Comparison of ENCODE assay signal across 22 cellular contexts in genomic region chr10:1535337-1535957, GRCh38.
"Had no signal": no experiment of that assay in that cellular context is flagged by ENCODE, and none has a peak within 500 bp of the region (broad histone marks: within the 10 kb centered on the region; RNA-seq: fewer than 3 reads in every experiment).

No MANE protein-coding gene starts in this region.

- H3K27me3 ChIP-seq: ovary, thyroid gland had no signal

- H3K27ac Mint-ChIP-seq: immature natural killer cell; naive thymus-derived CD4-positive, alpha-beta T cell; nephron progenitor cell; progenitor cell of endocrine pancreas; stimulated activated effector memory CD8-positive, alpha-beta T cell treated with anti-CD3 and anti-CD28 coated beads, Interleukin-12 subunit alpha, Interleukin-12 subunit beta, amount 100 ng/mL, for 72 hours had no signal

- H3K4me2 ChIP-seq: smooth muscle cell had no signal

- H3K4me1 ChIP-seq: esophagus muscularis mucosa, gastroesophageal sphincter, left ventricle myocardium inferior, suprapubic skin, thyroid gland had no signal

- H3K27me3 Mint-ChIP-seq: progenitor cell of endocrine pancreas had no signal

- H3K36me3 Mint-ChIP-seq: immature natural killer cell; naive thymus-derived CD4-positive, alpha-beta T cell; stimulated activated effector memory CD8-positive, alpha-beta T cell treated with anti-CD3 and anti-CD28 coated beads, Interleukin-12 subunit alpha, Interleukin-12 subunit beta, amount 100 ng/mL, for 72 hours had no signal

- ATAC-seq: gastroesophageal sphincter; left cardiac atrium; naive thymus-derived CD4-positive, alpha-beta T cell; right cardiac atrium; stimulated activated effector memory CD8-positive, alpha-beta T cell treated with anti-CD3 and anti-CD28 coated beads, Interleukin-12 subunit alpha, Interleukin-12 subunit beta, amount 100 ng/mL, for 72 hours; stimulated activated naive CD8-positive, alpha-beta T cell treated with anti-CD3 and anti-CD28 coated beads, Interleukin-15, Interleukin-2, amounts not matched to agents 100 U/mL and 50 U/mL, for 24 hours had no signal

- H3K4me3 ChIP-seq: esophagus muscularis mucosa, gastroesophageal sphincter, left ventricle myocardium inferior, lung, ovary, smooth muscle cell, suprapubic skin, thyroid gland had no signal

- H3K9me3 ChIP-seq: esophagus muscularis mucosa, gastroesophageal sphincter, left ventricle myocardium inferior, ovary, suprapubic skin, thyroid gland had no signal

- H3K4me1 Mint-ChIP-seq: immature natural killer cell; naive thymus-derived CD4-positive, alpha-beta T cell had no signal

- H3K27ac ChIP-seq: esophagus muscularis mucosa, gastroesophageal sphincter, left ventricle myocardium inferior, ovary, suprapubic skin, thyroid gland had no signal

- H3K9me3 Mint-ChIP-seq: immature natural killer cell; stimulated activated effector memory CD8-positive, alpha-beta T cell treated with anti-CD3 and anti-CD28 coated beads, Interleukin-12 subunit alpha, Interleukin-12 subunit beta, amount 100 ng/mL, for 72 hours had no signal

- H3K36me3 ChIP-seq: esophagus muscularis mucosa, gastroesophageal sphincter, left ventricle myocardium inferior, ovary, suprapubic skin, thyroid gland had no signal

- DNase-seq: effector memory CD4-positive, alpha-beta T cell; foreskin fibroblast; glutamatergic neuron; immature natural killer cell; left cardiac atrium; left ventricle myocardium inferior; mesenchymal stem cell; naive thymus-derived CD4-positive, alpha-beta T cell; nephron progenitor cell; ovary; right cardiac atrium; stimulated activated CD4-positive, alpha-beta T cell treated with anti-CD3 and anti-CD28 coated beads, Interleukin-4, amount 100 ng/mL, for 1 hour; stimulated activated CD8-positive, alpha-beta memory T cell treated with anti-CD3 and anti-CD28 coated beads, Interleukin-4, amount 100 ng/mL, for 48 hours; stimulated activated naive CD8-positive, alpha-beta T cell treated with anti-CD3 and anti-CD28 coated beads, Interleukin-15, Interleukin-2, amounts not matched to agents 100 U/mL and 50 U/mL, for 24 hours; thyroid gland had no signal

- H3K4me3 Mint-ChIP-seq: immature natural killer cell; naive thymus-derived CD4-positive, alpha-beta T cell; nephron progenitor cell; stimulated activated effector memory CD8-positive, alpha-beta T cell treated with anti-CD3 and anti-CD28 coated beads, Interleukin-12 subunit alpha, Interleukin-12 subunit beta, amount 100 ng/mL, for 72 hours had no signal
